ENCODE assay signal across 8 cellular contexts in genomic region chr3:49358217-49358883, GRCh38. TPM values are rescaled to one million over a fixed set of nuclear protein-coding genes. Genes with fewer than 3 reads are reported as not detected.
DNase-seq lines count a peak whose midpoint lies in the region; ATAC-seq and TF ChIP-seq lines count a peak whose summit lies in the region.

Gene GPX1 (minus strand): TSS chr3:49358353. CDS start chr3:49358278, 75 bp downstream.

- DNase-seq in D341Med (ENCODE audit: low spot score) (peak; percentile 97), HuH-7.5 (ENCODE audit: low spot score) (peak; percentile 85), OCI-M2 (lab: John Stamatoyannopoulos, UW; ENCODE audit: unreplicated experiment) (peak; percentile 88), activated T-cell treated with anti-CD3 and anti-CD28 coated beads for 48 hours (ENCODE audit: low read depth) (peak; percentile 86), epithelial cell of prostate (ENCODE audit: low read depth, low spot score) (peak; percentile 81), mucosa of descending colon (peak; percentile 96 to 97 (median 97))
- peak; percentile 45 to 54 for DNase-seq in stimulated activated CD8-positive, alpha-beta memory T cell treated with anti-CD3 and anti-CD28 coated beads, Interleukin-4, amount 100 ng/mL, for 1 hour (ENCODE audit: low read depth in 2 of 2, low spot score in 1 of 2)

- no peaks in the 10 kb centered on the region for H3K9me3 ChIP-seq in mucosa of descending colon

- intact Hi-C loops in mucosa of descending colon (cut with DNase I, micrococcal nuclease): no loop called here

- ATAC-seq in GM21447 (IDR thresholded peaks at IDR 0.05; ENCODE audit: unreplicated experiment) (peak; percentile 86), mucosa of descending colon (peak; percentile 94)

- peak within 1 kb of the TSS; percentile 60 for H3K4me3 ChIP-seq in mucosa of descending colon

- peak within 1 kb of the TSS; percentile 93 for H3K27ac ChIP-seq in epithelial cell of prostate

- peaks cover 25% of the 10 kb centered on the region for H3K4me1 ChIP-seq in mucosa of descending colon (ENCODE audit: low read depth)

- peaks cover 5% of the 10 kb centered on the region for H3K36me3 ChIP-seq in mucosa of descending colon (ENCODE audit: low read depth)

- TF ChIP-seq CTCF in mucosa of descending colon (IDR thresholded peaks at IDR 0.05): no peak

RNA-seq across cellular contexts. Expression of gene GPX1, which starts in this region (rescaled TPM):
- total RNA-seq in mucosa of descending colon: 100 to 1,000 TPM; 122 to 148 (median 144) TPM

Comparison
In these comparisons a context has a peak if more than half of its experiments do, and no peak if none do; other contexts are left out.
1. Peak in every context shown above with its lines: DNase-seq, ATAC-seq, H3K4me3 ChIP-seq and H3K27ac ChIP-seq.